ENCODE assay signal across 8 cellular contexts in the genomic region with DNA sequence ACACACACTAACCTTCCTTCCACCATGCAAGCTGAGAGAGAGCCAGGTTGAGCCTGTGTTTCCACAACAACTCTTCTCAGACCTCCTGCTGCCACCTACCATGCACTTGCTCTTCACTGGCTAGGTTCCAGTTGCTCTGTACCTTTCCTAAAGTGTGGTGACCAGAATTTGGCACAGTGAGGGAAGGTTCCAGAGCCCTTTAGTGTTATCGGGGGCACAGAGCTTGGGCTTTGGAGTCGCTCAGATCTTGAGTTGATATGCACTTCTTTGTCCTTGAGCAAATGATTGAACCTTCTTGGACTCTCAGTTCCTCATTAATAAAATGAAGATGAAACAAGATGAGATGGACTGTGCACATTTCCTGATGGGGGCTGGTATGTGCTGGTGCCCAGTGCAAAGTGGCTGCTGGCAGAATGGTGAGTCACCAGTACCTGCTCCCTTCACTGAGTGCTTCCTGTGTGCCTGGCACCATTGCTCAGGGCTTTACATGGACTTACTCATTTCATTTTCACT. TPM values are rescaled to one million over a fixed set of nuclear protein-coding genes. Genes with fewer than 3 reads are reported as not detected.
DNase-seq lines count a peak whose midpoint lies in the region; ATAC-seq and TF ChIP-seq lines count a peak whose summit lies in the region.

No MANE protein-coding gene starts in this region.

- no peak overlapping the region for H3K4me3 ChIP-seq in GM12865 (ENCODE audit: low read depth, low read length)
- H3K4me3 ChIP-seq in H7 (ENCODE audit: insufficient read depth, low read depth, low read length) = no peak overlapping the region

- H3K27me3 ChIP-seq in H7 (ENCODE audit: control insufficient read depth, insufficient read depth, low read length) = no peaks in the 10 kb centered on the region

- no peak for TF ChIP-seq CTCF in GM12865 (IDR thresholded peaks at IDR 0.05; ENCODE audit: insufficient read depth, low read depth, low read length, missing control alignments)

- ATAC-seq in GM21447 (IDR thresholded peaks at IDR 0.05; ENCODE audit: unreplicated experiment) = peak; percentile 85
- peak; percentile 93 for ATAC-seq in esophagus mucosa

- DNase-seq in GM12865 (ENCODE audit: low read depth) = peak; percentile 73
- DNase-seq in HPDE6-E6E7 (ENCODE audit: extremely low spot score) = peak; percentile 34
- DNase-seq in NK-92 (lab: John Stamatoyannopoulos, UW; ENCODE audit: unreplicated experiment) = no peak
- DNase-seq in HCEC 1CT = no peak
- DNase-seq in dedifferentiated amniotic fluid mesenchymal stem cell (ENCODE audit: extremely low spot score) = no peak
- DNase-seq in H7 = no peak

- no peaks in the 10 kb centered on the region for H3K36me3 ChIP-seq in H7 (replicated peaks; ENCODE audit: control insufficient read depth, insufficient read depth, low read length)

RNA-seq across cellular contexts. Expression of a gene that starts 47.1 kb away (rescaled TPM):
- 16.2 TPM for total RNA-seq in esophagus mucosa
- total RNA-seq in H7 (2014; rRNA removed; shearing (Covaris generic)) = 39.8 and 44.1 TPM in 2 replicates

Comparison
In these comparisons a context has a peak if more than half of its experiments do, and no peak if none do; other contexts are left out.
1. DNase-seq: peak in GM12865 (single experiment) and HPDE6-E6E7 (single experiment); none in NK-92 (single experiment), HCEC 1CT (single experiment), dedifferentiated amniotic fluid mesenchymal stem cell (single experiment) and H7 (single experiment).